In genomic region chr9:18692240-18692639, GRCh38 we compare ENCODE assay signal across 29 cellular contexts.
DNase-seq lines count a peak whose midpoint lies in the region; ATAC-seq, FAIRE-seq and TF ChIP-seq lines count a peak whose summit lies in the region.
"Had no signal": no experiment of that assay in that cellular context is flagged by ENCODE, and none has a peak within 500 bp of the region (broad histone marks: within the 10 kb centered on the region; RNA-seq: fewer than 3 reads in every experiment).

No MANE protein-coding gene starts in this region.

- no peaks in the 10 kb centered on the region for H3K27me3 ChIP-seq in KMS-11 (ENCODE audit: insufficient read depth, low read depth)
- no peaks in the 10 kb centered on the region for H3K27me3 ChIP-seq in pancreas
- H3K27me3 ChIP-seq: brain microvascular endothelial cell, colonic mucosa, esophagus squamous epithelium, gastroesophageal sphincter, spleen, thyroid gland had no signal

- H3K9me3 ChIP-seq in pancreas: peaks cover 0 to 4% (median 0%) of the 10 kb centered on the region in 4 donors
- H3K9me3 ChIP-seq: colonic mucosa, thyroid gland had no signal

- H3K79me2 ChIP-seq in KMS-11 (ENCODE audit: insufficient read depth, low read depth): no peaks in the 10 kb centered on the region

- H3K9ac ChIP-seq in KMS-11: peak overlapping the region; percentile 26; the same call in 1 of the 2 replicates

- WGBS in pancreas, 2 donors: 43 to 44% methylated on average over 5 of the region's 5 CpGs

- H3K4me2 ChIP-seq in KMS-11: peak overlapping the region; percentile 56

- H3K4me1 ChIP-seq in KMS-11 (ENCODE audit: low read depth, poor library complexity, severe bottlenecking) (peaks cover 46% of the 10 kb centered on the region), pancreas (no peaks in the 10 kb centered on the region)
- H3K4me1 ChIP-seq: colonic mucosa, esophagus squamous epithelium, spleen had no signal

- TF ChIP-seq CTCF in KMS-11 (conservative IDR thresholded peaks at IDR 0.05; ENCODE audit: low read depth, low read length): no peak
- no peak for TF ChIP-seq CTCF in pancreas (IDR thresholded peaks at IDR 0.05)

- FAIRE-seq in pancreas (lab: Jason Lieb, UNC): no peak
- FAIRE-seq: G401.6 had no signal

- intact Hi-C loops in pancreas (cut with DNase I): no loop called here

- peak; percentile 36 for DNase-seq in retina
- DNase-seq in pancreas: no peak
- no peak for DNase-seq in NCI-H1092 treated with DMSO at 0.1 percent for 48 hours (lab: John Stamatoyannopoulos, UW)
- DNase-seq: activated CD8-positive, alpha-beta T cell treated with anti-CD3 and anti-CD28 coated beads for 36 hours; activated T-cell treated with anti-CD3 and anti-CD28 coated beads for 4 hours; brain microvascular endothelial cell; CD4-positive, alpha-beta memory T cell; colonic mucosa; DMS153; esophagus squamous epithelium; H9; hypothalamus; NCI-H1694; NCI-H2171 treated with DMSO at 0.1 percent for 48 hours; NCI-H526 treated with DMSO at 0.1 percent for 48 hours; PC-3; SHP77; spleen; stimulated activated CD4-positive, alpha-beta T cell treated with anti-CD3 and anti-CD28 coated beads, Interleukin-4, amount 100 ng/mL, for 24 hours; stimulated activated naive CD4-positive, alpha-beta T cell treated with Interleukin-2 at 50 U/mL for 16 hours; SW 1271; thyroid gland had no signal

- H3K4me3 ChIP-seq in KMS-11 (IDR thresholded peaks at IDR 0.05; ENCODE audit: insufficient read depth, low read depth, low read length): no peak overlapping the region
- H3K4me3 ChIP-seq in pancreas: no peak overlapping the region
- H3K4me3 ChIP-seq: colonic mucosa, esophagus squamous epithelium, gastroesophageal sphincter, lung, spleen, thyroid gland had no signal

- H3K36me3 ChIP-seq in KMS-11 (ENCODE audit: insufficient read depth): no peaks in the 10 kb centered on the region
- no peaks in the 10 kb centered on the region for H3K36me3 ChIP-seq in pancreas
- H3K36me3 ChIP-seq: colonic mucosa, spleen, thyroid gland had no signal

- H3K27ac ChIP-seq in KMS-11 (peak overlapping the region; percentile 63), pancreas (no peak overlapping the region)
- H3K27ac ChIP-seq: brain microvascular endothelial cell, colonic mucosa, esophagus squamous epithelium, gastroesophageal sphincter, spleen, thyroid gland had no signal

- peak; percentile 51 for ATAC-seq in GM19328 (IDR thresholded peaks at IDR 0.05; ENCODE audit: unreplicated experiment)
- peak; percentile 77 for ATAC-seq in HG02885 (IDR thresholded peaks at IDR 0.05; ENCODE audit: poor library complexity, unreplicated experiment)
- ATAC-seq in HG03460 (IDR thresholded peaks at IDR 0.05; ENCODE audit: unreplicated experiment): no peak
- ATAC-seq in pancreas: no peak
- ATAC-seq: activated CD8-positive, alpha-beta T cell treated with anti-CD3 and anti-CD28 coated beads for 36 hours; gastroesophageal sphincter; PC-3 had no signal

- H4K20me1 ChIP-seq in KMS-11 (ENCODE audit: insufficient read depth): no peaks in the 10 kb centered on the region

- H2AFZ ChIP-seq in KMS-11 (ENCODE audit: low read depth): peak overlapping the region; percentile 24; the same call in 1 of the 2 replicates

Comparison
In these comparisons a context has a peak if more than half of its experiments do, and no peak if none do; other contexts are left out.
1. ATAC-seq: peak in GM19328 (single experiment) and HG02885 (single experiment); none in HG03460 (single experiment) and pancreas (0 of 4).